ENCODE assay signal across 8 cellular contexts in genomic region chr7:56063500-56063881, GRCh38. TPM values are rescaled to one million over a fixed set of nuclear protein-coding genes. Genes with fewer than 3 reads are reported as not detected.
DNase-seq lines count a peak whose midpoint lies in the region; ATAC-seq and TF ChIP-seq lines count a peak whose summit lies in the region.

No MANE protein-coding gene starts in this region.

- H2AFZ ChIP-seq in IMR-90 (replicated peaks; ENCODE audit: low read length, poor library complexity) (no peak overlapping the region), mammary epithelial cell (ENCODE audit: low read depth, low read length) (peak overlapping the region; percentile 96)

- TF ChIP-seq POLR2A in IMR-90 (IDR thresholded peaks at IDR 0.05; ENCODE audit: low read depth, low read length), result no peak

- H4K20me1 ChIP-seq in IMR-90 (ENCODE audit: insufficient read depth, low read length) (peaks cover 17% of the 10 kb centered on the region; the same call in 1 of the 2 replicates), mammary epithelial cell (ENCODE audit: insufficient read depth, low read length) (no peaks in the 10 kb centered on the region)

- peak overlapping the region; percentile 15; the same call in 1 of the 2 replicates for H2AK5ac ChIP-seq in IMR-90 (ENCODE audit: low read depth, low read length)

- peak overlapping the region; percentile 47; the same call in 1 of the 2 replicates for H3K23ac ChIP-seq in IMR-90 (ENCODE audit: low read depth, low read length)

- H3K27ac ChIP-seq in AG04450 (ENCODE audit: low read depth, low read length) (peak overlapping the region; percentile 82), IMR-90 (ENCODE audit: insufficient read depth, low read length) (peak overlapping the region; percentile 59), mammary epithelial cell (ENCODE audit: insufficient read depth, low read depth, low read length) (peak overlapping the region; percentile 72)

- peak overlapping the region; percentile 12; the same call in 1 of the 2 replicates for H2BK20ac ChIP-seq in IMR-90 (ENCODE audit: low read depth, low read length)

- H3K9me3 ChIP-seq in AG04450 (ENCODE audit: control insufficient read depth, insufficient read depth, low read length), result no peaks in the 10 kb centered on the region; the same call in 1 of the 2 replicates
- H3K9me3 ChIP-seq in IMR-90 (ENCODE audit: control insufficient read depth, insufficient read depth, low read length), result no peaks in the 10 kb centered on the region
- no peaks in the 10 kb centered on the region for H3K9me3 ChIP-seq in mammary epithelial cell (replicated peaks; ENCODE audit: insufficient read depth, low read length)

- H3K4me1 ChIP-seq in IMR-90 (ENCODE audit: control insufficient read depth, insufficient read depth, low read length) (peaks cover 9% of the 10 kb centered on the region), mammary epithelial cell (ENCODE audit: insufficient read depth, low read length) (peaks cover 16% of the 10 kb centered on the region)

- H3K18ac ChIP-seq in IMR-90 (ENCODE audit: low read depth, low read length), result no peak overlapping the region; the same call in 1 of the 2 replicates

- no peak overlapping the region for H2AK9ac ChIP-seq in IMR-90 (replicated peaks; ENCODE audit: low read depth, low read length, poor library complexity)

- dilution Hi-C loops in IMR-90 (cut with HindIII; ENCODE audit: low sequenced_read_pairs, unreplicated experiment), result no loop called here
- dilution Hi-C loops in mammary epithelial cell (cut with HindIII; ENCODE audit: low sequenced_read_pairs), result no loop called here

- H3K4me3 ChIP-seq in AG04450 (ENCODE audit: low read depth, low read length), result no peak overlapping the region
- H3K4me3 ChIP-seq in IMR-90 (ENCODE audit: insufficient read depth, low read depth, low read length), result no peak overlapping the region
- peak overlapping the region in 2 of 3 experiments; percentile 98 to 99 for H3K4me3 ChIP-seq in mammary epithelial cell (replicated peaks in 1 of 3; ENCODE audit: insufficient read depth in 1 of 3, low read depth in 2 of 3, low read length in 3 of 3)

- peak overlapping the region; percentile 28; the same call in 1 of the 2 replicates for H4K5ac ChIP-seq in IMR-90 (ENCODE audit: low read depth, low read length)

- intact Hi-C loops in IMR-90 (cut with micrococcal nuclease) (loop anchor here (2.0 to 5.0 kb wide), 2 partner anchors 17 to 36 kb away; no protein-coding TSS in a partner anchor), mammary epithelial cell (cut with micrococcal nuclease) (no loop called here)

- H4K8ac ChIP-seq in IMR-90 (ENCODE audit: low read depth in 2 of 2, low read length in 2 of 2), result peak overlapping the region; percentile 3 to 94; a peak in 3 of 4 replicates

- H3K79me2 ChIP-seq in mammary epithelial cell (ENCODE audit: insufficient read depth, low read length), result peaks cover 50% of the 10 kb centered on the region

- H3K56ac ChIP-seq in IMR-90 (ENCODE audit: extremely low read depth, insufficient read depth, low read length), result no peak overlapping the region

- no peaks in the 10 kb centered on the region for H3K27me3 Mint-ChIP-seq in natural killer cell treated with Interleukin-12 subunit alpha and Interleukin-12 subunit beta and Interleukin-15 and Interleukin-18, amount 100 ng/mL, for 72 hours

- peak overlapping the region; percentile 56; the same call in 1 of the 2 replicates for H2BK120ac ChIP-seq in IMR-90 (ENCODE audit: low read depth, low read length)

- H3K27ac Mint-ChIP-seq in natural killer cell treated with Interleukin-12 subunit alpha and Interleukin-12 subunit beta and Interleukin-15 and Interleukin-18, amount 100 ng/mL, for 72 hours, result peak overlapping the region; percentile 92 to 98

- peaks cover 18% of the 10 kb centered on the region for H3K36me3 ChIP-seq in IMR-90 (ENCODE audit: control insufficient read depth, insufficient read depth, low read length)
- peaks cover 35% of the 10 kb centered on the region for H3K36me3 ChIP-seq in mammary epithelial cell (ENCODE audit: insufficient read depth, low read length)

- H3K9me1 ChIP-seq in IMR-90 (ENCODE audit: insufficient read depth, low read length), result no peaks in the 10 kb centered on the region

- CTCF ChIA-PET in AG04450 (lab: Charles Lee), result interaction anchor here (0.6 to 4.2 kb wide), 4 partner anchors 10 to 59 kb away, joined by 3 to 55 read pairs (median 8); no protein-coding TSS in a partner anchor
- CTCF ChIA-PET in IMR-90 (lab: Yijun Ruan, JAX), result interaction anchor here (0.6 kb wide), 1 partner anchor 75 kb away, joined by 3 read pairs; no protein-coding TSS in a partner anchor
- CTCF ChIA-PET in mammary epithelial cell (lab: Charles Lee; ENCODE audit: low non-redundant PET), result no interaction called here

- no peak for ATAC-seq in IMR-90 (ENCODE audit: low read depth)
- ATAC-seq in natural killer cell treated with Interleukin-12 subunit alpha and Interleukin-12 subunit beta and Interleukin-15 and Interleukin-18, amount 100 ng/mL, for 72 hours, result no peak
- ATAC-seq in HG02938 (IDR thresholded peaks at IDR 0.05; ENCODE audit: unreplicated experiment), result no peak
- no peak for ATAC-seq in HG03565 (IDR thresholded peaks at IDR 0.05; ENCODE audit: unreplicated experiment)

- in situ Hi-C loops in IMR-90 (cut with MboI; ENCODE audit: low sequenced_read_pairs) (no loop called here), mammary epithelial cell (cut with MboI; ENCODE audit: low sequenced_read_pairs in 2 of 2) (no loop called here)

- peak overlapping the region; percentile 35; the same call in 1 of the 2 replicates for H4K91ac ChIP-seq in IMR-90 (ENCODE audit: insufficient read depth, low read depth, low read length)

- TF ChIP-seq CTCF in AG04450 (IDR thresholded peaks at IDR 0.05; ENCODE audit: low read depth, low read length), result no peak
- TF ChIP-seq CTCF in IMR-90 (conservative IDR thresholded peaks at IDR 0.05; ENCODE audit: low read depth, low read length), result no peak
- TF ChIP-seq CTCF in mammary epithelial cell (conservative IDR thresholded peaks at IDR 0.05 in 1 of 2, IDR thresholded peaks at IDR 0.05 in 1 of 2; ENCODE audit: extremely low read depth in 1 of 2, insufficient read depth in 1 of 2, low read depth in 1 of 2, low read length in 2 of 2), result no peak

- H3K9me3 Mint-ChIP-seq in natural killer cell treated with Interleukin-12 subunit alpha and Interleukin-12 subunit beta and Interleukin-15 and Interleukin-18, amount 100 ng/mL, for 72 hours, result no peaks in the 10 kb centered on the region

- WGBS in IMR-90 (ENCODE audit: extremely low coverage in 2 of 2, insufficient read length in 1 of 2), 2 experiments, result no CpG with 5 or more reads among the region's 7 CpGs
- 73% methylated on average over 7 of the region's 7 CpGs for WGBS in mammary epithelial cell (ENCODE audit: low coverage, missing lambda C conversion rate)

- no peak overlapping the region for H2BK15ac ChIP-seq in IMR-90 (ENCODE audit: low read depth, low read length)

- H3K9ac ChIP-seq in IMR-90 (ENCODE audit: low read depth, low read length) (peak overlapping the region; percentile 33; the same call in 1 of the 2 replicates), mammary epithelial cell (ENCODE audit: insufficient read depth, low read length) (peak overlapping the region; percentile 49)

- TF ChIP-seq RAD21 in IMR-90 (IDR thresholded peaks at IDR 0.05; ENCODE audit: low read length), result no peak

- H3K79me1 ChIP-seq in IMR-90 (ENCODE audit: low read depth in 1 of 2, low read length in 2 of 2), result peaks cover 12 to 33% of the 10 kb centered on the region in 2 experiments

- H3K4ac ChIP-seq in IMR-90 (ENCODE audit: low read depth, low read length), result peak overlapping the region; percentile 9; the same call in 1 of the 2 replicates

- BruUV-seq in IMR-90 (replicated peaks; lab: Mats Ljungman, UMichigan) (TSS peak; percentile 82), mammary epithelial cell (replicated peaks; lab: Mats Ljungman, UMichigan) (TSS peak; percentile 64)

- no peak for DNase-seq in AG04450 (ENCODE audit: low read depth, low spot score)
- DNase-seq in IMR-90, result no peak
- DNase-seq in mammary epithelial cell, result peak; percentile 27
- DNase-seq in natural killer cell treated with Interleukin-12 subunit alpha and Interleukin-12 subunit beta and Interleukin-15 and Interleukin-18, amount 100 ng/mL, for 72 hours (ENCODE audit: low spot score), result no peak
- DNase-seq in stimulated activated CD4-positive, alpha-beta T cell treated with anti-CD3 and anti-CD28 coated beads, Interleukin-12 subunit alpha, Interleukin-12 subunit beta, amount 100 ng/mL, for 4 hours, result no peak
- no peak for DNase-seq in NCI-H748 (lab: John Stamatoyannopoulos, UW; ENCODE audit: unreplicated experiment)

- H3K36me3 Mint-ChIP-seq in natural killer cell treated with Interleukin-12 subunit alpha and Interleukin-12 subunit beta and Interleukin-15 and Interleukin-18, amount 100 ng/mL, for 72 hours, result peaks cover 33% of the 10 kb centered on the region

- H3K4me3 Mint-ChIP-seq in natural killer cell treated with Interleukin-12 subunit alpha and Interleukin-12 subunit beta and Interleukin-15 and Interleukin-18, amount 100 ng/mL, for 72 hours, result peak overlapping the region; percentile 91

- H3K4me2 ChIP-seq in IMR-90 (ENCODE audit: low read depth, low read length), result no peak overlapping the region; the same call in 1 of the 2 replicates
- peak overlapping the region; percentile 83 for H3K4me2 ChIP-seq in mammary epithelial cell (ENCODE audit: insufficient read depth, low read depth, low read length)

- H3K27me3 ChIP-seq in AG04450 (ENCODE audit: control insufficient read depth, insufficient read depth, low read length), result no peaks in the 10 kb centered on the region
- no peaks in the 10 kb centered on the region for H3K27me3 ChIP-seq in IMR-90 (ENCODE audit: control insufficient read depth, insufficient read depth, low read length)
- H3K27me3 ChIP-seq in mammary epithelial cell (ENCODE audit: insufficient read depth, low read length), result no peaks in the 10 kb centered on the region

- peak overlapping the region; percentile 77 for H2BK5ac ChIP-seq in IMR-90 (ENCODE audit: low read depth, low read length, poor library complexity, severe bottlenecking)

- 0 out of 2 replicates have a peak overlapping the region, but pooled peaks have one; percentile 36 for H3K14ac ChIP-seq in IMR-90 (replicated peaks; ENCODE audit: low read depth, low read length)

- POLR2A ChIA-PET in AG04450 (lab: Yijun Ruan, JAX), result interaction anchor here (1.1 to 2.9 kb wide), 4 partner anchors 12 to 30 kb away, joined by 3 to 41 read pairs (median 13); partner anchors contain the start of genes CCT6A and PSPH
- POLR2A ChIA-PET in IMR-90 (lab: Charles Lee; ENCODE audit: unreplicated experiment), result no interaction called here

- peaks cover 25 to 27% of the 10 kb centered on the region in 2 donors for H3K4me1 Mint-ChIP-seq in natural killer cell treated with Interleukin-12 subunit alpha and Interleukin-12 subunit beta and Interleukin-15 and Interleukin-18, amount 100 ng/mL, for 72 hours (ENCODE audit: low read depth in 2 of 2)

RNA-seq across cellular contexts. Expression of gene SUMF2, which starts 0.6 kb away (rescaled TPM):
- polyA plus RNA-seq in AG04450 (2011; rRNA removed) (95.4 and 102 TPM in 2 replicates), IMR-90 (2012; rRNA removed) (80.7 and 86.2 TPM in 2 replicates), mammary epithelial cell (101 TPM)
- polyA minus RNA-seq in AG04450 (2011; rRNA and poly(A)+ RNA removed), result 95.0 and 124 TPM in 2 replicates
- total RNA-seq in IMR-90 (2012; rRNA removed) (93.0 and 97.3 TPM in 2 replicates), mammary epithelial cell (100 to 1,000 TPM; 128 to 215 TPM)
- polyA plus RNA-seq in IMR-90 (2012; cell fraction: cytosol; rRNA removed), result 80.4 and 106 TPM in 2 replicates
- 103 and 170 TPM in 2 replicates for polyA plus RNA-seq in IMR-90 (2012; cell fraction: nucleus; rRNA removed; ENCODE audit: low replicate concordance)
- polyA minus RNA-seq in mammary epithelial cell, result 122 TPM
- 100 to 1,000 TPM; 101 to 117 TPM for total RNA-seq in natural killer cell treated with Interleukin-12 subunit alpha and Interleukin-12 subunit beta and Interleukin-15 and Interleukin-18, amount 100 ng/mL, for 72 hours

RNA-seq across cellular contexts. Expression of gene CCT6A, which starts 11.9 kb away (rescaled TPM):
- polyA plus RNA-seq in AG04450 (2011; rRNA removed) (214 and 302 TPM in 2 replicates), IMR-90 (2012; rRNA removed) (133 and 135 TPM in 2 replicates), mammary epithelial cell (255 TPM)
- polyA minus RNA-seq in AG04450 (2011; rRNA and poly(A)+ RNA removed), result 148 and 235 TPM in 2 replicates
- total RNA-seq in IMR-90 (2012; rRNA removed) (265 and 311 TPM in 2 replicates), mammary epithelial cell (100 to 1,000 TPM; 126 to 169 TPM)
- 29.8 and 49.8 TPM in 2 replicates for polyA plus RNA-seq in IMR-90 (2012; cell fraction: cytosol; rRNA removed)
- polyA plus RNA-seq in IMR-90 (2012; cell fraction: nucleus; rRNA removed; ENCODE audit: low replicate concordance), result 22.8 and 122 TPM in 2 replicates
- 110 TPM for polyA minus RNA-seq in mammary epithelial cell
- total RNA-seq in natural killer cell treated with Interleukin-12 subunit alpha and Interleukin-12 subunit beta and Interleukin-15 and Interleukin-18, amount 100 ng/mL, for 72 hours, result 100 to 1,000 TPM; 188 to 277 TPM

RNA-seq across cellular contexts. Expression of gene PSPH, which starts 12.2 kb away (rescaled TPM):
- 66.0 and 66.4 TPM in 2 replicates for polyA plus RNA-seq in AG04450 (2011; rRNA removed)
- 47.2 and 47.8 TPM in 2 replicates for polyA minus RNA-seq in AG04450 (2011; rRNA and poly(A)+ RNA removed)
- total RNA-seq in IMR-90 (2012; rRNA removed), result 48.4 and 55.8 TPM in 2 replicates
- polyA plus RNA-seq in IMR-90 (2012; rRNA removed), result 30.0 and 31.8 TPM in 2 replicates
- polyA plus RNA-seq in IMR-90 (2012; cell fraction: cytosol; rRNA removed), result 18.3 and 22.0 TPM in 2 replicates
- 8.3 and 15.5 TPM in 2 replicates for polyA plus RNA-seq in IMR-90 (2012; cell fraction: nucleus; rRNA removed; ENCODE audit: low replicate concordance)
- total RNA-seq in mammary epithelial cell, result 100 to 1,000 TPM in 1 of 2 donors, 10 to 100 TPM in 1; 54.7 to 191 TPM
- 37.3 TPM for polyA plus RNA-seq in mammary epithelial cell
- polyA minus RNA-seq in mammary epithelial cell, result 52.7 TPM
- 10 to 100 TPM in 1 of 2 donors, 1 to 10 TPM in 1; 9.3 to 28.8 TPM for total RNA-seq in natural killer cell treated with Interleukin-12 subunit alpha and Interleukin-12 subunit beta and Interleukin-15 and Interleukin-18, amount 100 ng/mL, for 72 hours

RNA-seq across cellular contexts. Expression of gene PHKG1, which starts 29.3 kb away (rescaled TPM):
- 0.20 and 0.26 TPM in 2 replicates for polyA plus RNA-seq in AG04450 (2011; rRNA removed)
- 0.17 and 0.60 TPM in 2 replicates for polyA minus RNA-seq in AG04450 (2011; rRNA and poly(A)+ RNA removed)
- total RNA-seq in IMR-90 (2012; rRNA removed), result under 0.01 and 0.72 TPM in 2 replicates
- polyA plus RNA-seq in IMR-90 (2012; rRNA removed), result 0.62 and 0.67 TPM in 2 replicates
- polyA plus RNA-seq in IMR-90 (2012; cell fraction: cytosol; rRNA removed), result 0.04 and 0.13 TPM in 2 replicates
- 2.8 and 3.3 TPM in 2 replicates for polyA plus RNA-seq in IMR-90 (2012; cell fraction: nucleus; rRNA removed; ENCODE audit: low replicate concordance)
- under 1 TPM; 0.28 to 0.33 TPM for total RNA-seq in mammary epithelial cell
- 0.37 TPM for polyA plus RNA-seq in mammary epithelial cell
- 4.6 TPM for polyA minus RNA-seq in mammary epithelial cell
- 1 to 10 TPM; 1.6 to 6.2 TPM for total RNA-seq in natural killer cell treated with Interleukin-12 subunit alpha and Interleukin-12 subunit beta and Interleukin-15 and Interleukin-18, amount 100 ng/mL, for 72 hours

RNA-seq across cellular contexts. Expression of gene CHCHD2, which starts 42.8 kb away (rescaled TPM):
- 310 and 349 TPM in 2 replicates for polyA plus RNA-seq in AG04450 (2011; rRNA removed)
- 62.1 and 70.9 TPM in 2 replicates for polyA minus RNA-seq in AG04450 (2011; rRNA and poly(A)+ RNA removed)
- 423 and 532 TPM in 2 replicates for total RNA-seq in IMR-90 (2012; rRNA removed)
- 522 and 592 TPM in 2 replicates for polyA plus RNA-seq in IMR-90 (2012; rRNA removed)
- polyA plus RNA-seq in IMR-90 (2012; cell fraction: cytosol; rRNA removed), result 647 and 1,158 TPM in 2 replicates
- polyA plus RNA-seq in IMR-90 (2012; cell fraction: nucleus; rRNA removed; ENCODE audit: low replicate concordance), result 177 and 467 TPM in 2 replicates
- total RNA-seq in mammary epithelial cell, result 100 to 1,000 TPM; 197 to 352 TPM
- polyA plus RNA-seq in mammary epithelial cell, result 417 TPM
- polyA minus RNA-seq in mammary epithelial cell, result 87.3 TPM
- total RNA-seq in natural killer cell treated with Interleukin-12 subunit alpha and Interleukin-12 subunit beta and Interleukin-15 and Interleukin-18, amount 100 ng/mL, for 72 hours, result 100 to 1,000 TPM; 419 to 616 TPM

Comparison
In these comparisons a context has a peak if more than half of its experiments do, and no peak if none do; other contexts are left out.
1. H3K4me3 ChIP-seq: peak in mammary epithelial cell (2 of 3); none in AG04450 (single experiment) and IMR-90 (single experiment).
2. Peak in every context shown above with its lines, with median percentiles within 50 percentile points of each other: H3K27ac ChIP-seq.